ENCODE assay signal across 9 cellular contexts in the genomic region with DNA sequence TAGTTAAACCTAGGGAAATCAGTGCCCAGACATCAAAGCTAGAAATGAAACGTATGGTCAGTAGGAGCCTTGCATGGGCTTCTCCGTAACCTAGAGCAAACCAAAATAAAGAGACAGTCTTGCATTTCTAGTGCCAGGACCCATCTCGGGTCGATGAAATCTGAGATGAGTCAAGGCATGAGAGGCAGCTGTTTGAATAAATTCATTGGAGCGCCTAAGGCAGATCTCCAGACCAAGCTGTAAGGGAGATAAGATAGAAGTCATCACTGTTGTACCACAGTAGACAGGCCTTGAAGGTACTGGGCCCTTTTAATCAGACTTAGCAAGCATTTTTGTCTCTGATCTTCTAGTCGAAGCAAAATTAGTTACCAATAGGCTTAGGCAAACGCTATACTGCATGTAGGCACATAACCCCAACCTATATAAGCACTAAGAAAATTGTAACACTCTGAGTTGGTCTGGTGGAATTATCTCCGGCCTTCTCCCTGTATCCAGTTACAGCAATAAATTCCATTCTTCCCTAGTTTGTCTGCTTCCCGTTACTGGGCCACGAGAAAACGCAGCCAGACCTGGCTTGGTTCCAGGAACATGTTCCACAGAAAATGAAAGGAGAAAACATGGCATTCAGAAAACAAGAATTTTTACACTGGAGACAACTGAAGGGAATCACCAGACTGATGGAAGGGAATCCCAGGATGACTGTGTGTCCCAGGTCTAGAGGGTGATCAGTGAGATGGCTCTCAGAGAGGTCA. TPM values are rescaled to one million over a fixed set of nuclear protein-coding genes. Genes with fewer than 3 reads are reported as not detected.
DNase-seq lines count a peak whose midpoint lies in the region; ATAC-seq and TF ChIP-seq lines count a peak whose summit lies in the region.
"Had no signal": no experiment of that assay in that cellular context is flagged by ENCODE, and none has a peak within 500 bp of the region (broad histone marks: within the 10 kb centered on the region; RNA-seq: fewer than 3 reads in every experiment).

No MANE protein-coding gene starts in this region.

- H3K4me3 ChIP-seq in esophagus (ENCODE audit: low read depth in 1 of 2, low read length in 2 of 2) = no peak overlapping the region
- no peak overlapping the region for H3K4me3 ChIP-seq in upper lobe of left lung

- TF ChIP-seq EP300 in upper lobe of left lung (IDR thresholded peaks at IDR 0.05) = no peak

- 63 to 65% methylated on average over 11 of the region's 11 CpGs for WGBS in esophagus, 2 donors
- 64 to 81% methylated on average over 11 of the region's 11 CpGs for WGBS in upper lobe of left lung, 2 donors

- H3K27ac ChIP-seq in esophagus (ENCODE audit: low read depth in 2 of 2, low read length in 1 of 2) = peak overlapping the region; percentile 12 to 31
- peak overlapping the region in 3 of 4 donors; percentile 16 to 39 (median 27) for H3K27ac ChIP-seq in upper lobe of left lung
- H3K27ac ChIP-seq: 22Rv1 had no signal

- TF ChIP-seq POLR2A in upper lobe of left lung (IDR thresholded peaks at IDR 0.05) = no peak

- H3K9me3 ChIP-seq in esophagus (ENCODE audit: control insufficient read depth in 2 of 2, insufficient read depth in 1 of 2, low read depth in 1 of 2, low read length in 1 of 2) = no peaks in the 10 kb centered on the region
- H3K9me3 ChIP-seq in upper lobe of left lung = no peaks in the 10 kb centered on the region

- no peaks in the 10 kb centered on the region for H3K27me3 ChIP-seq in esophagus (ENCODE audit: control insufficient read depth in 1 of 2, insufficient read depth in 2 of 2, low read length in 2 of 2)
- H3K27me3 ChIP-seq in upper lobe of left lung = no peaks in the 10 kb centered on the region

- H3K4me1 ChIP-seq in esophagus (ENCODE audit: control insufficient read depth in 2 of 2, insufficient read depth in 2 of 2, low read length in 1 of 2) = no peaks in the 10 kb centered on the region
- H3K4me1 ChIP-seq in upper lobe of left lung = peaks cover 0 to 5% (median 0%) of the 10 kb centered on the region in 4 donors

- ATAC-seq in upper lobe of left lung (ENCODE audit: low FRiP score in 2 of 2) = no peak

- peak; percentile 65 for DNase-seq in DMS 273 (lab: John Stamatoyannopoulos, UW; ENCODE audit: unreplicated experiment)
- DNase-seq in DMS 273 treated with DMSO at 0.1 percent for 48 hours (lab: John Stamatoyannopoulos, UW) = no peak
- DNase-seq in mucosa of gallbladder (ENCODE audit: low spot score) = peak; percentile 44
- no peak for DNase-seq in upper lobe of left lung
- no peak for DNase-seq in NOMO-1 treated with DMSO at 0.1 percent for 48 hours (lab: John Stamatoyannopoulos, UW; ENCODE audit: unreplicated experiment)
- no peak for DNase-seq in NCI-H345 treated with DMSO at 0.1 percent for 48 hours (lab: John Stamatoyannopoulos, UW; ENCODE audit: unreplicated experiment)
- DNase-seq in retina = no peak

- H3K36me3 ChIP-seq in esophagus (ENCODE audit: control insufficient read depth in 2 of 2, insufficient read depth in 2 of 2, low read length in 1 of 2) = no peaks in the 10 kb centered on the region
- no peaks in the 10 kb centered on the region for H3K36me3 ChIP-seq in upper lobe of left lung

- TF ChIP-seq CTCF in upper lobe of left lung (IDR thresholded peaks at IDR 0.05) = no peak

RNA-seq across cellular contexts. Expression of a gene that starts 21.1 kb away (rescaled TPM):
- polyA plus RNA-seq in esophagus = 10 to 100 TPM; 25.5 to 34.6 TPM
- total RNA-seq in mucosa of gallbladder = 53.8 TPM
- 10 to 100 TPM; 23.7 to 84.9 (median 55.4) TPM for total RNA-seq in upper lobe of left lung

Comparison
In these comparisons a context has a peak if more than half of its experiments do, and no peak if none do; other contexts are left out.
1. DNase-seq: peak in DMS 273 (single experiment) and mucosa of gallbladder (single experiment); none in DMS 273 treated with DMSO at 0.1 percent for 48 hours (single experiment), upper lobe of left lung (0 of 2), NOMO-1 treated with DMSO at 0.1 percent for 48 hours (single experiment), NCI-H345 treated with DMSO at 0.1 percent for 48 hours (single experiment) and retina (single experiment).